ENCODE assay signal across 12 cellular contexts in the genomic region with DNA sequence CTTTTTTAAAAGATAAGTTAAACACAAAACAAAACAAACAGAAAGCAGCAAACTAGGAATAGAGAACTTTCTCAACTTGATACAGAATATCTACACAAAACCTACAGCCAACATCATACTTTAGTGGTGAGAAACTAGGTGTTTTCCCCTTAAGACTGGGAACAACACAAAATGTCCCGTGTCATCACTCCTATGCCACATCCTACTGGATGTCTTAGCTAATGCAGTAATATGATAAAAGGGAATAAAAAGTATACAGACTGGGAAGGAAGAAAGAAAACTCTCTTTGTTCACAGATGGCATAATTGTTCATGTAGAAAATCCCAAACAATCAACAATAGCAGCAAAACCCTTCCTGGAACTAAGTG.
"Had no signal": no experiment of that assay in that cellular context is flagged by ENCODE, and none has a peak within 500 bp of the region (broad histone marks: within the 10 kb centered on the region; RNA-seq: fewer than 3 reads in every experiment).

No MANE protein-coding gene starts in this region.

- H3K27me3 ChIP-seq: breast epithelium, pancreas, tibial nerve had no signal

- H3K4me1 ChIP-seq: breast epithelium, lower lobe of right lung had no signal

- H3K4me3 ChIP-seq: breast epithelium, lower lobe of right lung, pancreas, tibial nerve had no signal

- H3K27ac Mint-ChIP-seq: activated CD8-positive, alpha-beta T cell treated with anti-CD3 and anti-CD28 coated beads for 36 hours; immature natural killer cell; naive B cell had no signal

- ATAC-seq: activated CD8-positive, alpha-beta T cell treated with anti-CD3 and anti-CD28 coated beads for 36 hours; left cardiac atrium; lower lobe of right lung; pancreas had no signal

- H3K36me3 Mint-ChIP-seq: immature natural killer cell, naive B cell had no signal

- H3K27ac ChIP-seq: lower lobe of right lung, pancreas, tibial nerve had no signal

- H3K9me3 ChIP-seq: breast epithelium, lower lobe of right lung, pancreas had no signal

- H3K4me3 Mint-ChIP-seq: activated CD8-positive, alpha-beta T cell treated with anti-CD3 and anti-CD28 coated beads for 36 hours; immature natural killer cell; naive B cell had no signal

- DNase-seq: activated CD8-positive, alpha-beta memory T cell treated with anti-CD3 and anti-CD28 coated beads, Interleukin-2, amount 50 U/mL, for 48 hours; activated CD8-positive, alpha-beta T cell treated with anti-CD3 and anti-CD28 coated beads for 36 hours; activated naive CD4-positive, alpha-beta T cell; aorta; immature natural killer cell; left cardiac atrium; lower lobe of right lung; naive B cell; pancreas; T1000 had no signal

- H3K36me3 ChIP-seq: breast epithelium, lower lobe of right lung, pancreas, tibial nerve had no signal

- H3K9me3 Mint-ChIP-seq: immature natural killer cell had no signal

- H3K4me1 Mint-ChIP-seq: immature natural killer cell, naive B cell had no signal
